In the genomic region with DNA sequence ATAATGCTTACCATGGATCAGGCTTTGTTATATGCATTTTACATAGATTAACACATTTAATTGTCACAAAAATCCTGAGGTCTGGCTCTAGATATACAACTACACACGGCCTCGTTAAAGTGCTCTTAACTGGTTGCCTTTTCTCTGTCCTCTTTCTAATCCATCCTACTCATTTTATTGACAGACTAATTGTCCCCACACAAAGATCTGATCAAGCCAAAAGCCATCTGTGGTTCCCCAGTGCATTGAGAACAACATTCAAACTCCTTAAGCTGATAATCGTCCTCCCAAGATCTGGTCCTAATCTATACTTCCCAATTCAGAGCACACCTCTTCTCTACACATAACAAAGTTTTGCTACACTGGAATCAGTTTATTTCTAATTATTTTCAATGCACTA, we compare ENCODE assay signal across 30 cellular contexts.
"Had no signal": no experiment of that assay in that cellular context is flagged by ENCODE, and none has a peak within 500 bp of the region (broad histone marks: within the 10 kb centered on the region; RNA-seq: fewer than 3 reads in every experiment).

No MANE protein-coding gene starts in this region.

- H3K27me3 ChIP-seq: ascending aorta, breast epithelium, cardiac muscle cell, colonic mucosa, dorsolateral prefrontal cortex, heart left ventricle had no signal

- ATAC-seq: activated naive CD4-positive, alpha-beta T cell treated with anti-CD3 and anti-CD28 coated beads, Interleukin-2, amount 50 U/mL, for 72 hours; activated T-cell treated with anti-CD3 and anti-CD28 coated beads, Interleukin-2, amount 50 U/mL, for 72 hours; esophagus mucosa; heart left ventricle; WTC11 had no signal

- H3K9me3 Mint-ChIP-seq: activated CD4-positive, alpha-beta memory T cell treated with anti-CD3 and anti-CD28 coated beads, Interleukin-2, amount 10 ng/mL, durations not matched to agents 7 days and 5 days; activated CD4-positive, alpha-beta T cell treated with anti-CD3 and anti-CD28 coated beads, Interleukin-2, amount 10 ng/mL, durations not matched to agents 7 days and 5 days; activated naive CD4-positive, alpha-beta T cell treated with anti-CD3 and anti-CD28 coated beads, Interleukin-2, amount 10 ng/mL, durations not matched to agents 7 days and 5 days; activated naive CD4-positive, alpha-beta T cell treated with anti-CD3 and anti-CD28 coated beads, Interleukin-2, amount 50 U/mL, for 72 hours; activated naive CD8-positive, alpha-beta T cell treated with anti-CD3 and anti-CD28 coated beads, Interleukin-2, amount 10 ng/mL, durations not matched to agents 7 days and 5 days; dendritic cell treated with granulocyte-macrophage colony-stimulating factor and Interleukin-4, amounts not matched to agents 40 ng/mL and 50 ng/mL, for 4 days had no signal

- H3K4me3 ChIP-seq: ascending aorta, breast epithelium, cardiac muscle cell, colonic mucosa, dorsolateral prefrontal cortex, heart left ventricle had no signal

- DNase-seq: activated CD4-positive, alpha-beta memory T cell treated with anti-CD3 and anti-CD28 coated beads, Interleukin-2, amount 10 ng/mL, durations not matched to agents 7 days and 5 days; activated CD4-positive, alpha-beta T cell treated with anti-CD3 and anti-CD28 coated beads for 1 hour; activated CD4-positive, alpha-beta T cell treated with anti-CD3 and anti-CD28 coated beads for 4 hours; activated CD4-positive, alpha-beta T cell treated with anti-CD3 and anti-CD28 coated beads, Interleukin-2, amount 10 ng/mL, durations not matched to agents 7 days and 5 days; activated CD4-positive, alpha-beta T cell treated with anti-CD3 and anti-CD28 coated beads, Interleukin-2, amount 50 U/mL, for 4 hours; activated CD8-positive, alpha-beta memory T cell treated with anti-CD3 and anti-CD28 coated beads, Interleukin-2, amount 50 U/mL, for 48 hours; activated gamma-delta T cell; activated naive CD4-positive, alpha-beta T cell; activated naive CD4-positive, alpha-beta T cell treated with anti-CD3 and anti-CD28 coated beads, Interleukin-2, amount 10 ng/mL, durations not matched to agents 7 days and 5 days; activated naive CD8-positive, alpha-beta T cell treated with anti-CD3 and anti-CD28 coated beads, Interleukin-2, amount 10 ng/mL, durations not matched to agents 7 days and 5 days; activated T-cell treated with anti-CD3 and anti-CD28 coated beads for 4 hours; activated T-cell treated with anti-CD3 and anti-CD28 coated beads, Interleukin-2, amount 50 U/mL, for 24 hours; activated T-cell treated with anti-CD3 and anti-CD28 coated beads, Interleukin-2, amount 50 U/mL, for 72 hours; central memory CD4-positive, alpha-beta T cell; cerebellar nuclear complex; colonic mucosa; dorsolateral prefrontal cortex; effector memory CD4-positive, alpha-beta T cell; endodermal cell; foreskin fibroblast; heart left ventricle; T-helper 2 cell had no signal

- H3K27ac Mint-ChIP-seq: activated CD4-positive, alpha-beta memory T cell treated with anti-CD3 and anti-CD28 coated beads, Interleukin-2, amount 10 ng/mL, durations not matched to agents 7 days and 5 days; activated CD4-positive, alpha-beta T cell treated with anti-CD3 and anti-CD28 coated beads, Interleukin-2, amount 10 ng/mL, durations not matched to agents 7 days and 5 days; activated naive CD4-positive, alpha-beta T cell treated with anti-CD3 and anti-CD28 coated beads, Interleukin-2, amount 10 ng/mL, durations not matched to agents 7 days and 5 days; activated naive CD4-positive, alpha-beta T cell treated with anti-CD3 and anti-CD28 coated beads, Interleukin-2, amount 50 U/mL, for 72 hours; activated naive CD8-positive, alpha-beta T cell treated with anti-CD3 and anti-CD28 coated beads, Interleukin-2, amount 10 ng/mL, durations not matched to agents 7 days and 5 days; activated T-cell treated with anti-CD3 and anti-CD28 coated beads, Interleukin-2, amount 50 U/mL, for 24 hours; activated T-cell treated with anti-CD3 and anti-CD28 coated beads, Interleukin-2, amount 50 U/mL, for 72 hours; brain; dendritic cell treated with granulocyte-macrophage colony-stimulating factor and Interleukin-4, amounts not matched to agents 40 ng/mL and 50 ng/mL, for 4 days; endodermal cell; WTC11 had no signal

- H3K36me3 ChIP-seq: ascending aorta, breast epithelium, cardiac muscle cell, colonic mucosa, heart left ventricle had no signal

- H3K4me1 ChIP-seq: ascending aorta, breast epithelium, colonic mucosa, heart left ventricle had no signal

- H3K9me3 ChIP-seq: ascending aorta, breast epithelium, colonic mucosa had no signal

- H3K4me3 Mint-ChIP-seq: activated CD4-positive, alpha-beta memory T cell treated with anti-CD3 and anti-CD28 coated beads, Interleukin-2, amount 10 ng/mL, durations not matched to agents 7 days and 5 days; activated CD4-positive, alpha-beta T cell treated with anti-CD3 and anti-CD28 coated beads, Interleukin-2, amount 10 ng/mL, durations not matched to agents 7 days and 5 days; activated naive CD4-positive, alpha-beta T cell treated with anti-CD3 and anti-CD28 coated beads, Interleukin-2, amount 10 ng/mL, durations not matched to agents 7 days and 5 days; activated naive CD8-positive, alpha-beta T cell treated with anti-CD3 and anti-CD28 coated beads, Interleukin-2, amount 10 ng/mL, durations not matched to agents 7 days and 5 days; activated T-cell treated with anti-CD3 and anti-CD28 coated beads, Interleukin-2, amount 50 U/mL, for 24 hours; activated T-cell treated with anti-CD3 and anti-CD28 coated beads, Interleukin-2, amount 50 U/mL, for 72 hours; brain; dendritic cell treated with granulocyte-macrophage colony-stimulating factor and Interleukin-4, amounts not matched to agents 40 ng/mL and 50 ng/mL, for 4 days; endodermal cell; WTC11 had no signal

- H3K4me1 Mint-ChIP-seq: activated CD4-positive, alpha-beta T cell treated with anti-CD3 and anti-CD28 coated beads, Interleukin-2, amount 10 ng/mL, durations not matched to agents 7 days and 5 days; activated naive CD4-positive, alpha-beta T cell treated with anti-CD3 and anti-CD28 coated beads, Interleukin-2, amount 10 ng/mL, durations not matched to agents 7 days and 5 days; activated naive CD8-positive, alpha-beta T cell treated with anti-CD3 and anti-CD28 coated beads, Interleukin-2, amount 10 ng/mL, durations not matched to agents 7 days and 5 days; brain; endodermal cell; WTC11 had no signal

- H3K27me3 Mint-ChIP-seq: activated CD4-positive, alpha-beta memory T cell treated with anti-CD3 and anti-CD28 coated beads, Interleukin-2, amount 10 ng/mL, durations not matched to agents 7 days and 5 days; activated naive CD4-positive, alpha-beta T cell treated with anti-CD3 and anti-CD28 coated beads, Interleukin-2, amount 10 ng/mL, durations not matched to agents 7 days and 5 days; activated naive CD8-positive, alpha-beta T cell treated with anti-CD3 and anti-CD28 coated beads, Interleukin-2, amount 10 ng/mL, durations not matched to agents 7 days and 5 days; dendritic cell treated with granulocyte-macrophage colony-stimulating factor and Interleukin-4, amounts not matched to agents 40 ng/mL and 50 ng/mL, for 4 days had no signal

- H3K27ac ChIP-seq: ascending aorta, breast epithelium, cardiac muscle cell, colonic mucosa, dorsolateral prefrontal cortex, heart left ventricle had no signal

- H3K36me3 Mint-ChIP-seq: activated naive CD4-positive, alpha-beta T cell treated with anti-CD3 and anti-CD28 coated beads, Interleukin-2, amount 10 ng/mL, durations not matched to agents 7 days and 5 days; activated naive CD4-positive, alpha-beta T cell treated with anti-CD3 and anti-CD28 coated beads, Interleukin-2, amount 50 U/mL, for 72 hours; brain had no signal
